Comparison of ENCODE assay signal across 1 cellular context in the genomic region with DNA sequence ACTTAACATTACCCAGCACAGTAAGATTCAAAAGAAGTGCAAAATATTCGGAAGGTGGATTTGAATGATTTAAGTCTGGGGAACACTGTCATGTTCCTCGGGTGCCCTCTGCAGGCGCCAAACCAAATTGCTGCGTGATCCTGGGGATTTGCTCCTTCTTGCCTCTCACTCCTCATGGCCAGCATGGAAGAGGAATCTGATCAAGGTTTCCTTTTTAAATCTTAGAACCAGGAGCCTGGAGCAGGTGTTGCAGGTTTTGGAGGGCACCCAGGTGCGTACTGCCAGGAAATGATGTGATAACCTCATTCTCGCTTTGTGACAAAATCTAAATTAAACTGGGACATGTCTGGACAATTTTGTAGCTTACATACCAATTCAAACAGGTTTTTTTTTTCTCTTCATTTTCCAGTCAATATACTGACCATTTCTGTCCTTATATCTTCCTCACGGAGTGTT.
TF ChIP-seq lines count a peak whose summit lies in the region.

No MANE protein-coding gene starts in this region.

TF ChIP-seq in K562, 482 proteins besides CTCF, POLR2A, EP300 and RAD21:
- 0 out of 2 replicates have a peak, but pooled peaks have one; percentile 28 for TF ChIP-seq KLF16 (IDR thresholded peaks at IDR 0.05)
- TF ChIP-seq FOXM1 (IDR thresholded peaks at IDR 0.05; ENCODE audit: low read depth): no peak
- no peak for TF ChIP-seq FOXM1 (CRISPR knock-in tag; IDR thresholded peaks at IDR 0.05; ENCODE audit: low read depth)
- TF ChIP-seq STAG1 (CRISPR knock-in tag; IDR thresholded peaks at IDR 0.05; ENCODE audit: borderline replicate concordance): peak; percentile 33; the same call in 1 of the 2 replicates
- 0 out of 2 replicates have a peak, but pooled peaks have one; percentile 21 for TF ChIP-seq MYC (IDR thresholded peaks at IDR 0.05; ENCODE audit: low read depth, low read length)
- no peak for TF ChIP-seq MYC (CRISPR knock-in tag; IDR thresholded peaks at IDR 0.05; ENCODE audit: borderline replicate concordance, low read depth)
- TF ChIP-seq, protein P1, sequence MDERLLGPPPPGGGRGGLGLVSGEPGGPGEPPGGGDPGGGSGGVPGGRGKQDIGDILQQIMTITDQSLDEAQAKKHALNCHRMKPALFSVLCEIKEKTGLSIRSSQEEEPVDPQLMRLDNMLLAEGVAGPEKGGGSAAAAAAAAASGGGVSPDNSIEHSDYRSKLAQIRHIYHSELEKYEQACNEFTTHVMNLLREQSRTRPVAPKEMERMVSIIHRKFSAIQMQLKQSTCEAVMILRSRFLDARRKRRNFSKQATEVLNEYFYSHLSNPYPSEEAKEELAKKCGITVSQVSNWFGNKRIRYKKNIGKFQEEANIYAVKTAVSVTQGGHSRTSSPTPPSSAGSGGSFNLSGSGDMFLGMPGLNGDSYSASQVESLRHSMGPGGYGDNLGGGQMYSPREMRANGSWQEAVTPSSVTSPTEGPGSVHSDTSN (CRISPR knock-in tag; IDR thresholded peaks at IDR 0.05; ENCODE audit: low read depth): no peak
- TF ChIP-seq, protein P1 (tag; conservative IDR thresholded peaks at IDR 0.05; ENCODE audit: low read depth): 0 out of 2 replicates have a peak, but pooled peaks have one; percentile 19
- peak; percentile 81 for TF ChIP-seq SMC3 (conservative IDR thresholded peaks at IDR 0.05; ENCODE audit: insufficient read depth, low read depth, low read length)
- TF ChIP-seq, protein P2, sequence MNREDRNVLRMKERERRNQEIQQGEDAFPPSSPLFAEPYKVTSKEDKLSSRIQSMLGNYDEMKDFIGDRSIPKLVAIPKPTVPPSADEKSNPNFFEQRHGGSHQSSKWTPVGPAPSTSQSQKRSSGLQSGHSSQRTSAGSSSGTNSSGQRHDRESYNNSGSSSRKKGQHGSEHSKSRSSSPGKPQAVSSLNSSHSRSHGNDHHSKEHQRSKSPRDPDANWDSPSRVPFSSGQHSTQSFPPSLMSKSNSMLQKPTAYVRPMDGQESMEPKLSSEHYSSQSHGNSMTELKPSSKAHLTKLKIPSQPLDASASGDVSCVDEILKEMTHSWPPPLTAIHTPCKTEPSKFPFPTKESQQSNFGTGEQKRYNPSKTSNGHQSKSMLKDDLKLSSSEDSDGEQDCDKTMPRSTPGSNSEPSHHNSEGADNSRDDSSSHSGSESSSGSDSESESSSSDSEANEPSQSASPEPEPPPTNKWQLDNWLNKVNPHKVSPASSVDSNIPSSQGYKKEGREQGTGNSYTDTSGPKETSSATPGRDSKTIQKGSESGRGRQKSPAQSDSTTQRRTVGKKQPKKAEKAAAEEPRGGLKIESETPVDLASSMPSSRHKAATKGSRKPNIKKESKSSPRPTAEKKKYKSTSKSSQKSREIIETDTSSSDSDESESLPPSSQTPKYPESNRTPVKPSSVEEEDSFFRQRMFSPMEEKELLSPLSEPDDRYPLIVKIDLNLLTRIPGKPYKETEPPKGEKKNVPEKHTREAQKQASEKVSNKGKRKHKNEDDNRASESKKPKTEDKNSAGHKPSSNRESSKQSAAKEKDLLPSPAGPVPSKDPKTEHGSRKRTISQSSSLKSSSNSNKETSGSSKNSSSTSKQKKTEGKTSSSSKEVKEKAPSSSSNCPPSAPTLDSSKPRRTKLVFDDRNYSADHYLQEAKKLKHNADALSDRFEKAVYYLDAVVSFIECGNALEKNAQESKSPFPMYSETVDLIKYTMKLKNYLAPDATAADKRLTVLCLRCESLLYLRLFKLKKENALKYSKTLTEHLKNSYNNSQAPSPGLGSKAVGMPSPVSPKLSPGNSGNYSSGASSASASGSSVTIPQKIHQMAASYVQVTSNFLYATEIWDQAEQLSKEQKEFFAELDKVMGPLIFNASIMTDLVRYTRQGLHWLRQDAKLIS (CRISPR knock-in tag; IDR thresholded peaks at IDR 0.05): no peak
- TF ChIP-seq, protein P3, sequence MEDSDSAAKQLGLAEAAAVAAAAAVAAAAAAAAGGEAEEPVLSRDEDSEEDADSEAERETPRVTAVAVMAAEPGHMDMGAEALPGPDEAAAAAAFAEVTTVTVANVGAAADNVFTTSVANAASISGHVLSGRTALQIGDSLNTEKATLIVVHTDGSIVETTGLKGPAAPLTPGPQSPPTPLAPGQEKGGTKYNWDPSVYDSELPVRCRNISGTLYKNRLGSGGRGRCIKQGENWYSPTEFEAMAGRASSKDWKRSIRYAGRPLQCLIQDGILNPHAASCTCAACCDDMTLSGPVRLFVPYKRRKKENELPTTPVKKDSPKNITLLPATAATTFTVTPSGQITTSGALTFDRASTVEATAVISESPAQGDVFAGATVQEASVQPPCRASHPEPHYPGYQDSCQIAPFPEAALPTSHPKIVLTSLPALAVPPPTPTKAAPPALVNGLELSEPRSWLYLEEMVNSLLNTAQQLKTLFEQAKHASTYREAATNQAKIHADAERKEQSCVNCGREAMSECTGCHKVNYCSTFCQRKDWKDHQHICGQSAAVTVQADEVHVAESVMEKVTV (CRISPR knock-in tag; IDR thresholded peaks at IDR 0.05): peak; percentile 66; the same call in 1 of the 2 replicates
- TF ChIP-seq JUND (IDR thresholded peaks at IDR 0.05; ENCODE audit: borderline replicate concordance, low read depth, low read length): 0 out of 2 replicates have a peak, but pooled peaks have one; percentile 23
- no peak for TF ChIP-seq JUND (tag; IDR thresholded peaks at IDR 0.05; ENCODE audit: borderline replicate concordance, low read depth, low read length)
